24 cellular contexts compared by ENCODE assay signal in the genomic region with DNA sequence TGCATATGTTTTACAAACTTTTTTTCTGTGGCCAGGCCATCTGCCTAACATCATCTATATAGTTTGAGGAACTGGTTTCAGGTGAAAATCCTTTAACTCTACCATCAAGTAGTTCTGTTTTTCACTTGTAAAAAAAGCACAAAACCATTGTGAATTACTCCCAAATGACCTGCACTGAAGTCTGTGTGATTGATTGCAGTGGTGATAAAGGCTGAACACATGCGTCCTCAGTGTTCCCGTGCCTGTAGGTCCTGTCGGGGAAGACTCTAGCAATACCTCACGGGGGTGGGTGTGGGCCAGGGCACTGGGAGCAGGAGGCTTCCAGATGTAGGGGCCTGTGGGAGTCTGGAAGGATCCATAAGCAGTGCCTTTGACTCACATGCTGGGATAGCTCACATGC. TPM values are rescaled to one million over a fixed set of nuclear protein-coding genes. Genes with fewer than 3 reads are reported as not detected.
DNase-seq lines count a peak whose midpoint lies in the region; ATAC-seq, FAIRE-seq and TF ChIP-seq lines count a peak whose summit lies in the region.
"Had no signal": no experiment of that assay in that cellular context is flagged by ENCODE, and none has a peak within 500 bp of the region (broad histone marks: within the 10 kb centered on the region; RNA-seq: fewer than 3 reads in every experiment).

No MANE protein-coding gene starts in this region.

- no peak for FAIRE-seq in GM19239 (lab: Jason Lieb, UNC)
- FAIRE-seq: astrocyte, frontal cortex, urothelium cell line had no signal

- H3K36me3 Mint-ChIP-seq in T-helper 17 cell (ENCODE audit: low read depth): peaks cover 7% of the 10 kb centered on the region

- H3K4me3 ChIP-seq in cardiac muscle cell: no peak overlapping the region
- no peak overlapping the region for H3K4me3 ChIP-seq in fibroblast of villous mesenchyme (ENCODE audit: low read depth, low read length)
- H3K4me3 ChIP-seq: BLaER1 treated with 17β-estradiol and CSF1 and Interleukin-3, amounts not matched to agents 10 nM and 100 nM; hepatocyte; left ventricle myocardium inferior; ovary had no signal

- no peak for ATAC-seq in Right ventricle myocardium inferior
- no peak for ATAC-seq in T-helper 17 cell
- ATAC-seq in HG03196 (IDR thresholded peaks at IDR 0.05; ENCODE audit: unreplicated experiment): no peak
- ATAC-seq: HCT116 had no signal

- TF ChIP-seq CTCF in cardiac muscle cell (IDR thresholded peaks at IDR 0.05; ENCODE audit: low read depth, low read length): no peak
- no peak for TF ChIP-seq CTCF in fibroblast of villous mesenchyme (IDR thresholded peaks at IDR 0.05; ENCODE audit: insufficient read depth, low read depth, low read length)

- in situ Hi-C loops in KBM-7 (cut with MboI; ENCODE audit: low pct_unique_long_range_greater_than_20kb, low sequenced_read_pairs): no loop called here

- intact Hi-C loops in Right ventricle myocardium inferior (cut with DNase I): no loop called here

- no peak overlapping the region for H3K4me3 Mint-ChIP-seq in T-helper 17 cell
- H3K4me3 Mint-ChIP-seq: activated naive CD4-positive, alpha-beta T cell treated with anti-CD3 and anti-CD28 coated beads, Interleukin-2, amount 10 ng/mL, durations not matched to agents 7 days and 5 days; nephron had no signal

- peak overlapping the region; percentile 19 for H3K27ac Mint-ChIP-seq in T-helper 17 cell
- H3K27ac Mint-ChIP-seq: activated naive CD4-positive, alpha-beta T cell treated with anti-CD3 and anti-CD28 coated beads, Interleukin-2, amount 10 ng/mL, durations not matched to agents 7 days and 5 days had no signal

- H3K27me3 ChIP-seq in cardiac muscle cell: no peaks in the 10 kb centered on the region
- H3K27me3 ChIP-seq: BLaER1 treated with 17β-estradiol and CSF1 and Interleukin-3, amounts not matched to agents 10 nM and 100 nM; hepatocyte; ovary had no signal

- H3K27ac ChIP-seq in cardiac muscle cell: peak overlapping the region; percentile 26
- H3K27ac ChIP-seq: BLaER1 treated with 17β-estradiol and CSF1 and Interleukin-3, amounts not matched to agents 10 nM and 100 nM; epithelial cell of prostate; hepatocyte; left ventricle myocardium inferior; ovary had no signal

- H3K9me3 ChIP-seq in cardiac muscle cell (ENCODE audit: low read depth) (no peaks in the 10 kb centered on the region), T-helper 17 cell (ENCODE audit: control insufficient read depth, low read length, poor library complexity, severe bottlenecking) (no peaks in the 10 kb centered on the region)
- H3K9me3 ChIP-seq: BLaER1 treated with 17β-estradiol and CSF1 and Interleukin-3, amounts not matched to agents 10 nM and 100 nM; left ventricle myocardium inferior; ovary had no signal

- H3K4me1 ChIP-seq in cardiac muscle cell (ENCODE audit: low read depth): no peaks in the 10 kb centered on the region
- H3K4me1 ChIP-seq: BLaER1 treated with 17β-estradiol and CSF1 and Interleukin-3, amounts not matched to agents 10 nM and 100 nM; left ventricle myocardium inferior had no signal

- peaks cover 12% of the 10 kb centered on the region for H3K4me1 Mint-ChIP-seq in T-helper 17 cell
- H3K4me1 Mint-ChIP-seq: activated naive CD4-positive, alpha-beta T cell treated with anti-CD3 and anti-CD28 coated beads, Interleukin-2, amount 10 ng/mL, durations not matched to agents 7 days and 5 days; nephron had no signal

- H3K36me3 ChIP-seq in cardiac muscle cell: peaks cover 26% of the 10 kb centered on the region
- H3K36me3 ChIP-seq: ovary had no signal

- no peaks in the 10 kb centered on the region for H3K27me3 Mint-ChIP-seq in T-helper 17 cell
- H3K27me3 Mint-ChIP-seq: activated naive CD4-positive, alpha-beta T cell treated with anti-CD3 and anti-CD28 coated beads, Interleukin-2, amount 10 ng/mL, durations not matched to agents 7 days and 5 days had no signal

- DNase-seq in cardiac muscle cell (ENCODE audit: low read depth in 1 of 2, low spot score in 1 of 2): no peak
- no peak for DNase-seq in Right ventricle myocardium inferior (ENCODE audit: missing footprints)
- no peak for DNase-seq in T-helper 17 cell
- DNase-seq in fibroblast of villous mesenchyme (ENCODE audit: low read depth): peak; percentile 38
- DNase-seq in GM19239 (ENCODE audit: insufficient read length, low spot score): no peak
- DNase-seq in KBM-7: no peak
- DNase-seq in DMS153 (lab: John Stamatoyannopoulos, UW): no peak
- DNase-seq: activated CD4-positive, CD25-positive, alpha-beta regulatory T cell treated with anti-CD3 and anti-CD28 coated beads, Interleukin-2, amount 50 U/mL, for 72 hours; activated naive CD4-positive, alpha-beta T cell treated with anti-CD3 and anti-CD28 coated beads, Interleukin-2, amount 10 ng/mL, durations not matched to agents 7 days and 5 days; activated T-cell treated with anti-CD3 and anti-CD28 coated beads, Interleukin-2, amount 50 U/mL, for 48 hours; central memory CD4-positive, alpha-beta T cell; left ventricle myocardium inferior; NCI-H446; NCI-H82; ovary had no signal

RNA-seq across cellular contexts. Expression of gene MPHOSPH8, which starts 24.7 kb away (rescaled TPM):
- total RNA-seq in cardiac muscle cell: 11.9 and 16.5 TPM in 2 replicates
- 13.7 and 15.1 TPM in 2 replicates for polyA plus RNA-seq in cardiac muscle cell
- total RNA-seq in Right ventricle myocardium inferior: 25.0 TPM
- 10 to 100 TPM; 40.3 to 56.5 TPM for total RNA-seq in T-helper 17 cell
- total RNA-seq in fibroblast of villous mesenchyme: 13.5 and 16.8 TPM in 2 replicates
